ENCODE assay signal across 8 cellular contexts in the genomic region with DNA sequence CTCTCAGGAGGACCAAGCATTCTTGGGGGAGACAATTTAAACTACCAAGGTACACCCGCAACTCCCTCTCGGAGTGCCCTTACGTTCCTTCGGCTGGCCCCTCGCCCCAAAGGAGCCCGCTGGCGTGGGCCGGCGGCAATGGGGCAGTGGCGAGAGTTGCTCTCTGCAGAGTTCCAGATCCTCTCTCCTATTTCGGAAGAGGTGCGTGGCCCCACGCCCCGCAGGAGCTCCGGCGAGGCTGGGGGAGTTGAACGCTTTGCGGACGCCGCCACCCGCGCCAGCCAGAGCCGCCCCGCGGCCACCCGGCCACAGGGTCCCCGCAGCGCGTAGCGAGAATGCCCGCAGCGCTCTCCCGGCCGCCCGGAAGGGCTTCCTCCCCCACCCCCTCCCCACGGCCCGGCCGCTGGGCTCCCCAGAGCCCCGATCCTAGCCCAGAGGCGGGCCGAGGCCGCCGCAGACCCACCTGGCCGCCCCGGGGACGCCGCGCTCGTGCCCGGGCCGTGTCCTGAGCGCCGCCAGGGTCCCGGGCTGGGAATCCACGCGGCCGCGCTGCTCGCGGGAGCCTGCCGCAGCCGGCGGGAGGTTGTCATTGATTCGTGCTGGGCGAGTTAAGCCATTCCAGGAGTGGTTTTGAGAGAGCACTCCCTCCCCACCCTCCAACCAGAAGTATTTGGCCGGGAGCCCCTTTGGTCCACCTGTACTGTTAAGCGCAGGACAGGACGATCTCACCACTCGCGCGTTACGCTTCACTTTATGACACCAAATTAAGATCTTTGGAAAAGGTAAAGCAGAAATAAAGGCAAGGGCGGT.
DNase-seq lines count a peak whose midpoint lies in the region; ATAC-seq and TF ChIP-seq lines count a peak whose summit lies in the region.

No MANE protein-coding gene starts in this region.

- DNase-seq in natural killer cell treated with Interleukin-12 subunit alpha and Interleukin-12 subunit beta and Interleukin-15 and Interleukin-18, amount 100 ng/mL, for 72 hours (ENCODE audit: low spot score), result peak; percentile 40
- DNase-seq in natural killer cell (no peak), mesothelial cell of epicardium (ENCODE audit: low spot score in 2 of 2, unreplicated experiment in 2 of 2) (peak in 1 of 2 experiments; percentile 62), NCI-H1092 treated with DMSO at 0.1 percent for 48 hours (lab: John Stamatoyannopoulos, UW) (no peak)

- H3K27ac Mint-ChIP-seq in natural killer cell treated with Interleukin-12 subunit alpha and Interleukin-12 subunit beta and Interleukin-15 and Interleukin-18, amount 100 ng/mL, for 72 hours, result no peak overlapping the region
- H3K27ac Mint-ChIP-seq in natural killer cell, result no peak overlapping the region
- H3K27ac Mint-ChIP-seq in mesothelial cell of epicardium, result peak overlapping the region; percentile 77

- H3K27me3 ChIP-seq in duodenal mucosa (ENCODE audit: control insufficient read depth in 1 of 2, insufficient read depth in 2 of 2, low read length in 2 of 2), result peaks cover 6 to 12% of the 10 kb centered on the region in 2 donors

- peak overlapping the region; percentile 61 to 69 for H3K9ac ChIP-seq in duodenal mucosa (ENCODE audit: low read depth in 1 of 2, low read length in 2 of 2)

- H3K9me3 ChIP-seq in duodenal mucosa (ENCODE audit: control insufficient read depth in 1 of 2, low read length in 2 of 2), result no peaks in the 10 kb centered on the region

- intact Hi-C loops in natural killer cell (cut with micrococcal nuclease), result no loop called here

- H3K27me3 Mint-ChIP-seq in natural killer cell treated with Interleukin-12 subunit alpha and Interleukin-12 subunit beta and Interleukin-15 and Interleukin-18, amount 100 ng/mL, for 72 hours, result peaks cover 45 to 64% of the 10 kb centered on the region in 2 donors
- H3K27me3 Mint-ChIP-seq in natural killer cell (ENCODE audit: low read depth in 2 of 2), result peaks cover 45 to 50% of the 10 kb centered on the region in 2 donors
- H3K27me3 Mint-ChIP-seq in mesothelial cell of epicardium (ENCODE audit: low read depth), result peaks cover 62% of the 10 kb centered on the region

- no peak for TF ChIP-seq CTCF in natural killer cell (IDR thresholded peaks at IDR 0.05)
- TF ChIP-seq CTCF in mesothelial cell of epicardium (IDR thresholded peaks at IDR 0.05; ENCODE audit: unreplicated experiment), result no peak

- no peaks in the 10 kb centered on the region for H3K36me3 Mint-ChIP-seq in natural killer cell treated with Interleukin-12 subunit alpha and Interleukin-12 subunit beta and Interleukin-15 and Interleukin-18, amount 100 ng/mL, for 72 hours
- H3K36me3 Mint-ChIP-seq in natural killer cell (no peaks in the 10 kb centered on the region), mesothelial cell of epicardium (no peaks in the 10 kb centered on the region)

- peak overlapping the region; percentile 65 to 67 for H3K4me3 ChIP-seq in duodenal mucosa (ENCODE audit: low read depth in 1 of 2, low read length in 2 of 2)

- H3K27ac ChIP-seq in duodenal mucosa (ENCODE audit: low read depth, low read length), result no peak overlapping the region

- no peaks in the 10 kb centered on the region for H3K9me3 Mint-ChIP-seq in natural killer cell treated with Interleukin-12 subunit alpha and Interleukin-12 subunit beta and Interleukin-15 and Interleukin-18, amount 100 ng/mL, for 72 hours
- H3K9me3 Mint-ChIP-seq in natural killer cell, result no peaks in the 10 kb centered on the region
- H3K9me3 Mint-ChIP-seq in mesothelial cell of epicardium, result no peaks in the 10 kb centered on the region

- no peaks in the 10 kb centered on the region for H3K36me3 ChIP-seq in duodenal mucosa (ENCODE audit: control insufficient read depth in 1 of 2, insufficient read depth in 2 of 2, low read length in 2 of 2)

- no peak overlapping the region for H3K4me3 Mint-ChIP-seq in natural killer cell treated with Interleukin-12 subunit alpha and Interleukin-12 subunit beta and Interleukin-15 and Interleukin-18, amount 100 ng/mL, for 72 hours
- H3K4me3 Mint-ChIP-seq in natural killer cell (no peak overlapping the region), mesothelial cell of epicardium (peak overlapping the region; percentile 76)

- H3K4me1 ChIP-seq in duodenal mucosa (ENCODE audit: control insufficient read depth in 1 of 2, insufficient read depth in 2 of 2, low read length in 2 of 2), result peaks cover 47 to 60% of the 10 kb centered on the region in 2 donors

- no peaks in the 10 kb centered on the region for H3K4me1 Mint-ChIP-seq in natural killer cell treated with Interleukin-12 subunit alpha and Interleukin-12 subunit beta and Interleukin-15 and Interleukin-18, amount 100 ng/mL, for 72 hours (ENCODE audit: low read depth in 2 of 2)
- H3K4me1 Mint-ChIP-seq in natural killer cell (no peaks in the 10 kb centered on the region), mesothelial cell of epicardium (peaks cover 57% of the 10 kb centered on the region)

- no peak for ATAC-seq in natural killer cell treated with Interleukin-12 subunit alpha and Interleukin-12 subunit beta and Interleukin-15 and Interleukin-18, amount 100 ng/mL, for 72 hours
- no peak for ATAC-seq in natural killer cell
- ATAC-seq in HG02840 (IDR thresholded peaks at IDR 0.05; ENCODE audit: low FRiP score, unreplicated experiment), result no peak
- ATAC-seq in GM18868 (IDR thresholded peaks at IDR 0.05; ENCODE audit: unreplicated experiment), result no peak
- ATAC-seq in HG03280 (IDR thresholded peaks at IDR 0.05; ENCODE audit: unreplicated experiment), result no peak
